Comparison of ENCODE assay signal across 10 cellular contexts in genomic region chr1:219090618-219091017, GRCh38.
A peak's percentile ranks its signal among the peaks of the same experiment; 100 is the strongest.
DNase-seq lines count a peak whose midpoint lies in the region; ATAC-seq and TF ChIP-seq lines count a peak whose summit lies in the region.
"Had no signal": no experiment of that assay in that cellular context is flagged by ENCODE, and none has a peak within 500 bp of the region (broad histone marks: within the 10 kb centered on the region; RNA-seq: fewer than 3 reads in every experiment).

No MANE protein-coding gene starts in this region.

- no peak overlapping the region for H3K4me3 ChIP-seq in BE2C (ENCODE audit: low read depth, low read length)
- H3K4me3 ChIP-seq in smooth muscle cell: no peak overlapping the region

- no peak overlapping the region for H3K4me2 ChIP-seq in smooth muscle cell

- H3K9me3 ChIP-seq in BE2C (no peaks in the 10 kb centered on the region), smooth muscle cell (replicated peaks; ENCODE audit: low read depth) (no peaks in the 10 kb centered on the region)

- DNase-seq in CD1c-positive myeloid dendritic cell (ENCODE audit: extremely low spot score) (peak; percentile 90), NOMO-1 (lab: John Stamatoyannopoulos, UW; ENCODE audit: unreplicated experiment in 2 of 2) (peak; percentile 37 to 87), NCI-H1048 (lab: John Stamatoyannopoulos, UW) (no peak), BE2C (no peak), HuH-7.5 (ENCODE audit: low spot score) (no peak), smooth muscle cell (lab: John Stamatoyannopoulos, UW; ENCODE audit: unreplicated experiment) (no peak)

- H3F3A ChIP-seq in smooth muscle cell (ENCODE audit: low read depth): no peaks in the 10 kb centered on the region

- ATAC-seq in GM19463 (IDR thresholded peaks at IDR 0.05; ENCODE audit: unreplicated experiment) (peak; percentile 56), HG03045 (IDR thresholded peaks at IDR 0.05; ENCODE audit: unreplicated experiment) (peak; percentile 66)
- ATAC-seq: SK-N-SH treated with all-trans-retinoic acid at 6 μM for 48 hours had no signal

- no peaks in the 10 kb centered on the region for H4K20me1 ChIP-seq in smooth muscle cell (ENCODE audit: low read depth)

- H3K9ac ChIP-seq in smooth muscle cell (ENCODE audit: low read depth): no peak overlapping the region
- H3K9ac ChIP-seq: parathyroid adenoma had no signal

- H2AFZ ChIP-seq in smooth muscle cell (ENCODE audit: low read depth): no peak overlapping the region
- H2AFZ ChIP-seq: parathyroid adenoma had no signal

- H3K36me3 ChIP-seq in BE2C: no peaks in the 10 kb centered on the region
- H3K36me3 ChIP-seq in smooth muscle cell (ENCODE audit: low read depth): no peaks in the 10 kb centered on the region

- no peaks in the 10 kb centered on the region for H3K79me2 ChIP-seq in smooth muscle cell (ENCODE audit: low read depth)
- H3K79me2 ChIP-seq: parathyroid adenoma had no signal

- H3K27ac ChIP-seq in smooth muscle cell (ENCODE audit: low read depth): no peak overlapping the region
- H3K27ac ChIP-seq: parathyroid adenoma had no signal

- H3K4me1 ChIP-seq in BE2C (no peaks in the 10 kb centered on the region), smooth muscle cell (ENCODE audit: low read depth) (peaks cover 10% of the 10 kb centered on the region)
- H3K4me1 ChIP-seq: parathyroid adenoma had no signal

- TF ChIP-seq CTCF in BE2C (IDR thresholded peaks at IDR 0.05; ENCODE audit: low read depth, low read length): no peak
- no peak for TF ChIP-seq CTCF in smooth muscle cell (IDR thresholded peaks at IDR 0.05; ENCODE audit: borderline replicate concordance, insufficient read depth, poor library complexity, severe bottlenecking)

- 91% methylated on average over 1 of the region's 1 CpG for WGBS in smooth muscle cell (ENCODE audit: low lambda C conversion rate)

- H3K27me3 ChIP-seq in BE2C (no peaks in the 10 kb centered on the region), smooth muscle cell (ENCODE audit: low read depth) (no peaks in the 10 kb centered on the region)

Comparison
In these comparisons a context has a peak if more than half of its experiments do, and no peak if none do; other contexts are left out.
1. DNase-seq: peak in CD1c-positive myeloid dendritic cell (single experiment) and NOMO-1 (2 of 2); none in NCI-H1048 (single experiment), BE2C (single experiment), HuH-7.5 (single experiment) and smooth muscle cell (single experiment).